ENCODE assay signal across 17 cellular contexts in the genomic region with DNA sequence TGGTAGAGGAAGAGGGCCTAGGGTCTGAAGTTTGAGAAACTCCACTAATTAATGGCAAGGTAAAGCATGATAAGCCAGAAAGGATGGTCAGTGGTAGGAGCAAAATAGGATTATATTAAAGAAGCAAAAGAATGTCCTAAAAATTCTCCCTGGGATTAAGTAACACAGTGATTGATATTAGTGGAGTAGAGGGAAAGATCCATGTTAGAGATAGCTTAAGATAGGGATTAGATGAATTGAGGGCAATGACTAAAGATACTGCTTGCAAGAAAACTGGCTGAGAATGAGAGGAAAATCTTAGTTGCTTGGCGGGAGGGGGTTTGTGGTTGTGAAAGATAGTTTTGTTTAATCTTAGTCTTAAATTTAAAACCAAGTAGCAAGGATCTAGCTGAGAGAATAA.
DNase-seq lines count a peak whose midpoint lies in the region; ATAC-seq, FAIRE-seq and TF ChIP-seq lines count a peak whose summit lies in the region.
"Had no signal": no experiment of that assay in that cellular context is flagged by ENCODE, and none has a peak within 500 bp of the region (broad histone marks: within the 10 kb centered on the region; RNA-seq: fewer than 3 reads in every experiment).

No MANE protein-coding gene starts in this region.

- H3K9me2 ChIP-seq in Loucy (replicated peaks; ENCODE audit: low read depth, low read length), result no peaks in the 10 kb centered on the region

- no peak for DNase-seq in activated CD4-positive, alpha-beta T cell treated with anti-CD3 and anti-CD28 coated beads, Interleukin-2, amount 10 ng/mL, durations not matched to agents 24 days and 14 days
- DNase-seq in activated CD4-positive, alpha-beta T cell treated with anti-CD3 and anti-CD28 coated beads for 4 hours, result no peak
- DNase-seq in GM12878 (ENCODE audit: low read depth, low spot score), result no peak
- no peak for DNase-seq in neural crest cell (ENCODE audit: low read depth, low spot score)
- DNase-seq in hepatic stellate cell (ENCODE audit: low spot score), result no peak
- no peak for DNase-seq in NOMO-1 (lab: John Stamatoyannopoulos, UW; ENCODE audit: unreplicated experiment in 2 of 2)
- DNase-seq: H7, NCI-H1105, NCI-H510A, retina, WERI-Rb-1 had no signal

- no peaks in the 10 kb centered on the region; the same call in 1 of the 2 replicates for H3F3A ChIP-seq in Loucy (ENCODE audit: low read depth)

- H3K79me2 ChIP-seq in Loucy (ENCODE audit: insufficient read depth, low read length) (peaks cover 32% of the 10 kb centered on the region), GM12878 (ENCODE audit: control insufficient read depth, insufficient read depth, low read length) (peaks cover 24% of the 10 kb centered on the region)

- ATAC-seq in GM12878 (no peak), SK-N-SH treated with all-trans-retinoic acid at 6 μM for 48 hours (no peak)
- ATAC-seq: Panc1 had no signal

- H3K4me2 ChIP-seq in Loucy (ENCODE audit: low read depth, low read length, poor library complexity, severe bottlenecking) (peak overlapping the region; percentile 90), GM12878 (ENCODE audit: control insufficient read depth, insufficient read depth) (peak overlapping the region; percentile 81)

- no peak for TF ChIP-seq POLR2A in GM12878 (IDR thresholded peaks at IDR 0.05; ENCODE audit: low read depth, low read length)

- in situ Hi-C loops in GM12878 (cut with MboI), result loop anchor here (10.0 kb wide), 1 partner anchor 1419 kb away; no protein-coding TSS in a partner anchor

- no peak overlapping the region for H2AFZ ChIP-seq in Loucy (ENCODE audit: low read length)
- H2AFZ ChIP-seq in GM12878 (ENCODE audit: control insufficient read depth, low read depth, low read length), result no peak overlapping the region

- H4K20me1 ChIP-seq in Loucy (ENCODE audit: insufficient read depth, low read length, poor library complexity, severe bottlenecking) (peaks cover 34% of the 10 kb centered on the region), GM12878 (ENCODE audit: control insufficient read depth, insufficient read depth) (no peaks in the 10 kb centered on the region; the same call in 1 of the 2 replicates)

- TF ChIP-seq RAD21 in GM12878 (IDR thresholded peaks at IDR 0.05; ENCODE audit: insufficient read depth, low read depth, low read length), result no peak

- SMC1A ChIA-PET in GM12878 (lab: Charles Lee; ENCODE audit: uncharacterized antibody, unreplicated experiment), result interaction anchor here (1.4 to 1.8 kb wide), 2 partner anchors 12 kb away, joined by 5 to 6 read pairs; no protein-coding TSS in a partner anchor

- H3K9ac ChIP-seq in Loucy (ENCODE audit: low read depth, low read length, poor library complexity, severe bottlenecking) (no peak overlapping the region), GM12878 (ENCODE audit: control insufficient read depth, insufficient read depth, low read length) (no peak overlapping the region)

- no peak for TF ChIP-seq CTCF in Loucy (conservative IDR thresholded peaks at IDR 0.05; ENCODE audit: low read length)
- TF ChIP-seq CTCF in GM12878 (IDR thresholded peaks at IDR 0.05 in 2 of 3, conservative IDR thresholded peaks at IDR 0.05 in 1 of 3; ENCODE audit: control insufficient read depth in 2 of 3, extremely low read depth in 1 of 3, insufficient read depth in 1 of 3, low read depth in 3 of 3, low read length in 3 of 3), result no peak
- TF ChIP-seq CTCF in neural crest cell (conservative IDR thresholded peaks at IDR 0.05), result no peak

- peaks cover 24% of the 10 kb centered on the region; the same call in 1 of the 2 replicates for H3K36me3 ChIP-seq in Loucy (ENCODE audit: insufficient read depth, low read length)
- H3K36me3 ChIP-seq in GM12878 (ENCODE audit: control insufficient read depth in 2 of 2, insufficient read depth in 2 of 2, low read length in 1 of 2), result peaks cover 0 to 13% of the 10 kb centered on the region in 2 experiments; a peak in 2 of 4 replicates

- H3K4me3 Mint-ChIP-seq in activated CD4-positive, alpha-beta T cell treated with anti-CD3 and anti-CD28 coated beads, Interleukin-2, amount 10 ng/mL, durations not matched to agents 24 days and 14 days, result peak overlapping the region; percentile 32
- peak overlapping the region; percentile 60 for H3K4me3 Mint-ChIP-seq in neural crest cell
- H3K4me3 Mint-ChIP-seq: dendritic cell treated with granulocyte-macrophage colony-stimulating factor and Interleukin-4, amounts not matched to agents 40 ng/mL and 50 ng/mL, for 4 days had no signal

- no peak overlapping the region for H3K27ac ChIP-seq in GM12878 (ENCODE audit: control insufficient read depth, insufficient read depth)
- H3K27ac ChIP-seq: WERI-Rb-1 had no signal

- H3K36me3 Mint-ChIP-seq in activated CD4-positive, alpha-beta T cell treated with anti-CD3 and anti-CD28 coated beads, Interleukin-2, amount 10 ng/mL, durations not matched to agents 24 days and 14 days (ENCODE audit: low read depth), result peaks cover 59% of the 10 kb centered on the region
- H3K36me3 Mint-ChIP-seq in neural crest cell (ENCODE audit: low read depth), result peaks cover 25% of the 10 kb centered on the region

- H3K9me3 Mint-ChIP-seq in activated CD4-positive, alpha-beta T cell treated with anti-CD3 and anti-CD28 coated beads, Interleukin-2, amount 10 ng/mL, durations not matched to agents 24 days and 14 days, result peaks cover 6% of the 10 kb centered on the region
- peaks cover 6% of the 10 kb centered on the region for H3K9me3 Mint-ChIP-seq in neural crest cell
- H3K9me3 Mint-ChIP-seq: dendritic cell treated with granulocyte-macrophage colony-stimulating factor and Interleukin-4, amounts not matched to agents 40 ng/mL and 50 ng/mL, for 4 days had no signal

- CTCF ChIA-PET in GM12878 (lab: Yijun Ruan, JAX), result interaction anchor here (1.5 to 7.5 kb wide), 2 partner anchors 12 to 366 kb away, joined by 5 to 85 read pairs; no protein-coding TSS in a partner anchor

- H3K4me1 Mint-ChIP-seq in activated CD4-positive, alpha-beta T cell treated with anti-CD3 and anti-CD28 coated beads, Interleukin-2, amount 10 ng/mL, durations not matched to agents 24 days and 14 days, result peaks cover 23% of the 10 kb centered on the region
- H3K4me1 Mint-ChIP-seq in neural crest cell, result peaks cover 26% of the 10 kb centered on the region

- 96% methylated on average over 1 of the region's 1 CpG for WGBS in GM12878 (ENCODE audit: insufficient coverage, insufficient replicate concordance, low lambda C conversion rate, missing lambda C conversion rate)

- H3K4me3 ChIP-seq in Loucy (ENCODE audit: low read length, poor library complexity, severe bottlenecking), result peak overlapping the region; percentile 98
- H3K4me3 ChIP-seq in GM12878, result peak overlapping the region; percentile 99; the same call in 1 of the 2 replicates

- RAD21 ChIA-PET in GM12878 (lab: Charles Lee; ENCODE audit: unreplicated experiment), result no interaction called here

- FAIRE-seq in GM12878 (lab: Jason Lieb, UNC), result no peak
- FAIRE-seq: A204.1, G401.6 had no signal

- H3K27me3 ChIP-seq in Loucy (ENCODE audit: insufficient read depth, low read length, poor library complexity, severe bottlenecking) (peaks cover 5% of the 10 kb centered on the region), GM12878 (replicated peaks in 1 of 2; ENCODE audit: control insufficient read depth in 2 of 2, insufficient read depth in 2 of 2, low read length in 1 of 2) (no peaks in the 10 kb centered on the region)

- intact Hi-C loops in activated CD4-positive, alpha-beta T cell treated with anti-CD3 and anti-CD28 coated beads, Interleukin-2, amount 10 ng/mL, durations not matched to agents 24 days and 14 days (cut with micrococcal nuclease), result loop anchor here (5.0 to 10.0 kb wide), 2 partner anchors 1071 to 1351 kb away; partner anchors contain the start of genes WDR36 and YTHDC2
- intact Hi-C loops in GM12878 (cut with micrococcal nuclease; ENCODE audit: unreplicated experiment), result no loop called here

- no peaks in the 10 kb centered on the region for H3K27me3 Mint-ChIP-seq in activated CD4-positive, alpha-beta T cell treated with anti-CD3 and anti-CD28 coated beads, Interleukin-2, amount 10 ng/mL, durations not matched to agents 24 days and 14 days
- H3K27me3 Mint-ChIP-seq in neural crest cell (ENCODE audit: low read depth), result peaks cover 11% of the 10 kb centered on the region
- H3K27me3 Mint-ChIP-seq: dendritic cell treated with granulocyte-macrophage colony-stimulating factor and Interleukin-4, amounts not matched to agents 40 ng/mL and 50 ng/mL, for 4 days had no signal

- peaks cover 18% of the 10 kb centered on the region for H3K4me1 ChIP-seq in Loucy (ENCODE audit: insufficient read depth, low read length, poor library complexity, severe bottlenecking)
- no peaks in the 10 kb centered on the region for H3K4me1 ChIP-seq in GM12878 (ENCODE audit: control insufficient read depth, insufficient read depth, low read length)

- BruUV-seq in GM12878 (replicated peaks; lab: Mats Ljungman, UMichigan), result no TSS peak

- TF ChIP-seq EP300 in GM12878 (IDR thresholded peaks at IDR 0.05; ENCODE audit: borderline replicate concordance in 1 of 2, control insufficient read depth in 1 of 2, low read depth in 2 of 2, low read length in 2 of 2), result no peak

- peak overlapping the region; percentile 59 for H3K27ac Mint-ChIP-seq in activated CD4-positive, alpha-beta T cell treated with anti-CD3 and anti-CD28 coated beads, Interleukin-2, amount 10 ng/mL, durations not matched to agents 24 days and 14 days
- no peak overlapping the region for H3K27ac Mint-ChIP-seq in neural crest cell (ENCODE audit: unreplicated experiment)
- H3K27ac Mint-ChIP-seq: dendritic cell treated with granulocyte-macrophage colony-stimulating factor and Interleukin-4, amounts not matched to agents 40 ng/mL and 50 ng/mL, for 4 days had no signal

- no peaks in the 10 kb centered on the region for H3K9me3 ChIP-seq in Loucy (ENCODE audit: insufficient read depth, low read depth, low read length)
- H3K9me3 ChIP-seq in GM12878 (replicated peaks; ENCODE audit: control insufficient read depth, insufficient read depth, low read length), result no peaks in the 10 kb centered on the region; the same call in 2 of the 3 replicates

- POLR2A ChIA-PET in GM12878 (lab: Charles Lee), result no interaction called here

TF ChIP-seq in GM12878, 131 proteins besides CTCF, POLR2A, EP300 and RAD21:
- TF ChIP-seq SMAD5 (IDR thresholded peaks at IDR 0.05; ENCODE audit: low read depth), result peak; percentile 14; the same call in 1 of the 2 replicates
- no peak for TF ChIP-seq ZNF24 (IDR thresholded peaks at IDR 0.05)
TF ChIP-seq in GM12878: peak in this region for 1.

TF ChIP-seq in SK-N-SH treated with all-trans-retinoic acid at 6 μM for 48 hours, 23 proteins besides CTCF, POLR2A, EP300 and RAD21 (continues in another document):
- TF ChIP-seq GLIS3 (CRISPR knock-in tag; IDR thresholded peaks at IDR 0.05) (no peak), ZNF70 (CRISPR knock-in tag; IDR thresholded peaks at IDR 0.05) (no peak), SNAI2 (CRISPR knock-in tag; IDR thresholded peaks at IDR 0.05) (no peak)
